1 cellular context compared by ENCODE assay signal in genomic region chr1:67939942-67940341, GRCh38.
TF ChIP-seq lines count a peak whose summit lies in the region.

No MANE protein-coding gene starts in this region.

TF ChIP-seq in H1, 55 proteins besides CTCF, POLR2A, EP300 and RAD21:
- TF ChIP-seq SP4 (IDR thresholded peaks at IDR 0.05; ENCODE audit: low read length) (no peak), NANOG (IDR thresholded peaks at IDR 0.05; ENCODE audit: insufficient read depth, low read depth, low read length, poor library complexity, severe bottlenecking) (no peak), E2F6 (IDR thresholded peaks at IDR 0.05) (no peak), SAP30 (IDR thresholded peaks at IDR 0.05; ENCODE audit: insufficient read depth, insufficient replicate concordance, low read length) (no peak), CBX5 (IDR thresholded peaks at IDR 0.05; ENCODE audit: low read depth, low read length) (no peak), POU5F1 (IDR thresholded peaks at IDR 0.05; ENCODE audit: low read depth, low read length) (no peak), TAF1 (IDR thresholded peaks at IDR 0.05; ENCODE audit: low read depth, low read length) (no peak), CBX8 (IDR thresholded peaks at IDR 0.05; ENCODE audit: borderline replicate concordance, low read depth, low read length) (no peak), HDAC6 (IDR thresholded peaks at IDR 0.05; ENCODE audit: low read depth, low read length) (no peak), JUN (IDR thresholded peaks at IDR 0.05; ENCODE audit: low read depth, low read length) (no peak), KDM1A (IDR thresholded peaks at IDR 0.05; ENCODE audit: borderline replicate concordance, low read length) (no peak), CHD2 (IDR thresholded peaks at IDR 0.05; ENCODE audit: low read length) (no peak), TEAD4 (IDR thresholded peaks at IDR 0.05; ENCODE audit: low read depth, low read length) (no peak)
